1 cellular context compared by ENCODE assay signal in the genomic region with DNA sequence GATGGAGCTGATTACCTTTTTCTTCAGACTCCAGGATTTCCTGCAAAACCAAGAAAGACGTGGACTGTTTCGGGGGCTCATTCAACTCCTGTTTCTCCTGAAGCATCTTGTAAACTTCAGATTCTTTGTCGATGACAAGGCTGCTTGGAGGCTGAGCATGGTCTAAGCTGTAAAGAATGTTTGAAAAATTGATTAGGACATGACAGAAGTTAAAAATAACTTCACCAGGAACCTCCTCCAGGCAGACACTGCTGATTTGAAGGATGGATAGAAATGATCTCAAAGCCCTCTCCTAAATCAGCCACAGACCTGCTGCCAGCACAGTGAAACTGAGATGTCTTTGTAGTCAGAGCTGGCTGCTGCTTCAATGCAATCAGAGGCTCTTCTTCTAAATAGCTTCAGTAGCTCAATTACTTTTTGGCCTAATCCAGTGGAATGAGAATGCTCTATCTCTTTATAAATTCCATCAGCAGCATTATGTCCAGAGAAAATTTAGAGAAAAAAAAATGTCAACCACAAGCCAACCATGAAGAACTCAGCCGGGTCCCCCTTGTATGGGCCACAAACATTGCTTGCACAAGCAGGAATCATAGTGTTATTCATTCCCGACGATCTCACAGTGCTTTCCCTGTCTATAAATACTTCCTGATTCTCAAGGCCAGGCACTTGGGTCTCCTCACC.
TF ChIP-seq lines count a peak whose summit lies in the region.

No MANE protein-coding gene starts in this region.

TF ChIP-seq in HCT116, 20 proteins besides CTCF, POLR2A, EP300 and RAD21 (continued from another document):
- TF ChIP-seq, protein P1, sequence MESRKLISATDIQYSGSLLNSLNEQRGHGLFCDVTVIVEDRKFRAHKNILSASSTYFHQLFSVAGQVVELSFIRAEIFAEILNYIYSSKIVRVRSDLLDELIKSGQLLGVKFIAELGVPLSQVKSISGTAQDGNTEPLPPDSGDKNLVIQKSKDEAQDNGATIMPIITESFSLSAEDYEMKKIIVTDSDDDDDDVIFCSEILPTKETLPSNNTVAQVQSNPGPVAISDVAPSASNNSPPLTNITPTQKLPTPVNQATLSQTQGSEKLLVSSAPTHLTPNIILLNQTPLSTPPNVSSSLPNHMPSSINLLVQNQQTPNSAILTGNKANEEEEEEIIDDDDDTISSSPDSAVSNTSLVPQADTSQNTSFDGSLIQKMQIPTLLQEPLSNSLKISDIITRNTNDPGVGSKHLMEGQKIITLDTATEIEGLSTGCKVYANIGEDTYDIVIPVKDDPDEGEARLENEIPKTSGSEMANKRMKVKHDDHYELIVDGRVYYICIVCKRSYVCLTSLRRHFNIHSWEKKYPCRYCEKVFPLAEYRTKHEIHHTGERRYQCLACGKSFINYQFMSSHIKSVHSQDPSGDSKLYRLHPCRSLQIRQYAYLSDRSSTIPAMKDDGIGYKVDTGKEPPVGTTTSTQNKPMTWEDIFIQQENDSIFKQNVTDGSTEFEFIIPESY (IDR thresholded peaks at IDR 0.05; ENCODE audit: extremely low read depth, insufficient replicate concordance, low read length): no peak
- TF ChIP-seq ZNF274 (IDR thresholded peaks at IDR 0.05; ENCODE audit: low read depth, low read length) (no peak), ATF3 (IDR thresholded peaks at IDR 0.05) (no peak), YY1 (IDR thresholded peaks at IDR 0.05; ENCODE audit: extremely low read depth, insufficient replicate concordance, low read depth, low read length) (no peak), CBX3 (IDR thresholded peaks at IDR 0.05; ENCODE audit: low read depth) (no peak), ELF1 (IDR thresholded peaks at IDR 0.05; ENCODE audit: borderline replicate concordance, low read depth) (no peak), ZFX (IDR thresholded peaks at IDR 0.05) (no peak), SIN3A (IDR thresholded peaks at IDR 0.05; ENCODE audit: low read depth) (no peak), EZH2 (IDR thresholded peaks at IDR 0.05) (no peak), JUND (IDR thresholded peaks at IDR 0.05) (no peak), EZH2phosphoT487 (IDR thresholded peaks at IDR 0.05; ENCODE audit: borderline replicate concordance) (no peak)
